In the genomic region with DNA sequence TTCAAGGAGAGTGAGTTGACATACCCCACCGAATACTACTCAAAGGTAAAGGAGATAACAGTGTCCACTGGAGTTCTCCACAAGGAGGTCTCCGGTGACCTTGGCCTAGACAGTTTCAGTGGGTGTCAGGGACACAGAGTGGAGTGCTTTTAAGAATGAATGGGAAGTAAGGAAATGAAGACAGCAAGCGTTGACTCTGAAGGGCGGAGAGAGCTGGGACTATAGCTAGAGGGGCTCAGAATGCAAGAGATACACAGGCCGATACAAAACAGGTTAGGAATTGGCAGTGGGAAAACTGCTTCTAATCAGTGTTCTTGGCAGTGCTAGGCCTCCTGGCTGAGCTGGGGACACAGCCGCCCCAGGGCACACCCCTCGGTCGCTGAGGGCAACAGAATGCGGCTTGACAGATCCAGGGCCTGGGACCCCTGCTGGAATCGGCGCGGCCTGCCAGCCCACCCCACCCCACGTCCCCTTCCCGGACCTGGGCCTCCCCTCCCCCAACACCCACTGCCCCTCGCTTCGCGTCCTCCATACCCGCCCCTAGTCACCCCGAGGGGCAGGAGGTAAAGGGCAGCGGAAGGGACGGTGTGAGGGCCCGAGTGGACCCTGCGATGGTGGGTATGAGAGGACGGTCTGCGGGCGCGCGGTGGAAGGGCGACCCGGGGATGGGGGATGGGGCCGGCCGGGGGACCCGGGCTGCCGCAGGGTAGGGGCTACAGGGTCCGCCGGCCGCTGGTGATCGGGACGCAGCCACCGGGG, we compare ENCODE assay signal across 1 cellular context.
TF ChIP-seq lines count a peak whose summit lies in the region.

No MANE protein-coding gene starts in this region.

TF ChIP-seq in IMR-90, 13 proteins besides CTCF, POLR2A, EP300 and RAD21:
- no peak for TF ChIP-seq CEBPB (IDR thresholded peaks at IDR 0.05; ENCODE audit: low read depth, low read length)
- TF ChIP-seq NFE2L2 (IDR thresholded peaks at IDR 0.05; ENCODE audit: low read depth, low read length), result no peak
- TF ChIP-seq USF2 (IDR thresholded peaks at IDR 0.05; ENCODE audit: low read depth, low read length), result no peak
- TF ChIP-seq, protein P1, sequence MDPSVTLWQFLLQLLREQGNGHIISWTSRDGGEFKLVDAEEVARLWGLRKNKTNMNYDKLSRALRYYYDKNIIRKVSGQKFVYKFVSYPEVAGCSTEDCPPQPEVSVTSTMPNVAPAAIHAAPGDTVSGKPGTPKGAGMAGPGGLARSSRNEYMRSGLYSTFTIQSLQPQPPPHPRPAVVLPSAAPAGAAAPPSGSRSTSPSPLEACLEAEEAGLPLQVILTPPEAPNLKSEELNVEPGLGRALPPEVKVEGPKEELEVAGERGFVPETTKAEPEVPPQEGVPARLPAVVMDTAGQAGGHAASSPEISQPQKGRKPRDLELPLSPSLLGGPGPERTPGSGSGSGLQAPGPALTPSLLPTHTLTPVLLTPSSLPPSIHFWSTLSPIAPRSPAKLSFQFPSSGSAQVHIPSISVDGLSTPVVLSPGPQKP (IDR thresholded peaks at IDR 0.05; ENCODE audit: borderline replicate concordance, low read depth, low read length), result no peak
- TF ChIP-seq RCOR1 (IDR thresholded peaks at IDR 0.05; ENCODE audit: insufficient replicate concordance, low read length), result no peak
- TF ChIP-seq RFX5 (IDR thresholded peaks at IDR 0.05; ENCODE audit: low read depth, low read length), result no peak
- TF ChIP-seq MAZ (IDR thresholded peaks at IDR 0.05; ENCODE audit: borderline replicate concordance, low read depth, low read length), result no peak
- TF ChIP-seq CHD1 (IDR thresholded peaks at IDR 0.05; ENCODE audit: low read depth, low read length), result no peak
- TF ChIP-seq BHLHE40 (IDR thresholded peaks at IDR 0.05; ENCODE audit: low read depth, low read length), result no peak
- TF ChIP-seq MXI1 (IDR thresholded peaks at IDR 0.05; ENCODE audit: borderline replicate concordance, low read depth, low read length), result no peak
- no peak for TF ChIP-seq MAFK (IDR thresholded peaks at IDR 0.05; ENCODE audit: low read depth, low read length)
- no peak for TF ChIP-seq SMC3 (IDR thresholded peaks at IDR 0.05; ENCODE audit: low read depth, low read length)
- TF ChIP-seq FOS (IDR thresholded peaks at IDR 0.05; ENCODE audit: low read depth, low read length), result no peak
